In genomic region chr10:122181055-122181732, GRCh38 we compare ENCODE assay signal across 14 cellular contexts.
A peak's percentile ranks its signal among the peaks of the same experiment; 100 is the strongest.
DNase-seq lines count a peak whose midpoint lies in the region; ATAC-seq, FAIRE-seq and TF ChIP-seq lines count a peak whose summit lies in the region.
"Had no signal": no experiment of that assay in that cellular context is flagged by ENCODE, and none has a peak within 500 bp of the region (broad histone marks: within the 10 kb centered on the region; RNA-seq: fewer than 3 reads in every experiment).

No MANE protein-coding gene starts in this region.

- H3K23ac ChIP-seq in H1 (ENCODE audit: insufficient read length) = no peak overlapping the region

- peak overlapping the region; percentile 57; the same call in 1 of the 2 replicates for H2BK5ac ChIP-seq in H1 (ENCODE audit: low read depth, low read length)

- no peak overlapping the region for H4K8ac ChIP-seq in H1 (ENCODE audit: extremely low read depth, insufficient read depth, low read length)

- H3K23me2 ChIP-seq in H1 (ENCODE audit: low read depth, low read length) = no peaks in the 10 kb centered on the region

- no peak for TF ChIP-seq EP300 in H1 (IDR thresholded peaks at IDR 0.05; ENCODE audit: borderline replicate concordance in 1 of 2, low read depth in 2 of 2, low read length in 2 of 2)

- POLR2A ChIA-PET in H1 (lab: Charles Lee; ENCODE audit: partially characterized antibody) = interaction anchor here (21.8 kb wide), 1 partner anchor 14 kb away, joined by 237 read pairs; no protein-coding TSS in a partner anchor

- no peaks in the 10 kb centered on the region for H3K27me3 ChIP-seq in H1 (replicated peaks in 1 of 4; ENCODE audit: control insufficient read depth in 3 of 4, extremely low read depth in 1 of 4, insufficient read depth in 3 of 4, low read length in 3 of 4)
- H3K27me3 ChIP-seq in esophagus squamous epithelium = no peaks in the 10 kb centered on the region

- TF ChIP-seq POLR2A in H1 (IDR thresholded peaks at IDR 0.05; ENCODE audit: control extremely low read depth in 1 of 2, low read depth in 2 of 2, low read length in 2 of 2) (no peak), esophagus squamous epithelium (IDR thresholded peaks at IDR 0.05) (no peak)

- H3K9me3 ChIP-seq in H1 (ENCODE audit: insufficient read depth in 2 of 2, low read depth in 1 of 2, low read length in 1 of 2) (no peaks in the 10 kb centered on the region), esophagus squamous epithelium (no peaks in the 10 kb centered on the region)
- H3K9me3 ChIP-seq: neutrophil had no signal

- H3K4ac ChIP-seq in H1 (replicated peaks; ENCODE audit: insufficient read length, low read depth, low read length) = no peak overlapping the region

- H3K79me2 ChIP-seq in H1 (ENCODE audit: control insufficient read depth in 1 of 2, insufficient read depth in 2 of 2, low read length in 2 of 2) = peaks cover 3 to 93% of the 10 kb centered on the region in 2 experiments; a peak in 3 of 4 replicates

- H3K27ac Mint-ChIP-seq in nephron progenitor cell = peak overlapping the region; percentile 72

- H3K27ac ChIP-seq in H1 (ENCODE audit: low read depth, low read length) (0 out of 2 replicates have a peak overlapping the region, but pooled peaks have one; percentile 32), esophagus squamous epithelium (no peak overlapping the region)
- H3K27ac ChIP-seq: neutrophil had no signal

- FAIRE-seq in H1 (lab: Jason Lieb, UNC) = no peak
- FAIRE-seq: D721Med, endometrium, GM12892 had no signal

- DNase-seq in GM03348 (ENCODE audit: low spot score) (peak; percentile 64), NCI-H69 (lab: John Stamatoyannopoulos, UW) (peak; percentile 29), H1 (ENCODE audit: low read depth in 1 of 2, low spot score in 2 of 2) (no peak), nephron progenitor cell (no peak), esophagus squamous epithelium (lab: John Stamatoyannopoulos, UW) (no peak), germinal center (ENCODE audit: low spot score) (no peak)
- DNase-seq in stimulated activated naive CD8-positive, alpha-beta T cell treated with anti-CD3 and anti-CD28 coated beads, Interleukin-15, Interleukin-2, amounts not matched to agents 100 U/mL and 50 U/mL, for 24 hours = no peak
- DNase-seq: NCI-H1105, T-helper 9 cell had no signal

- H4K20me1 ChIP-seq in H1 (replicated peaks in 1 of 2; ENCODE audit: control insufficient read depth in 1 of 2, insufficient read depth in 2 of 2, low read length in 2 of 2) = peaks cover 5 to 11% of the 10 kb centered on the region in 2 experiments

- H2AFZ ChIP-seq in H1 (ENCODE audit: low read length) = no peak overlapping the region

- 0 out of 2 replicates have a peak overlapping the region, but pooled peaks have one; percentile 7 for H2BK15ac ChIP-seq in H1 (ENCODE audit: low read length)

- H2BK120ac ChIP-seq in H1 (replicated peaks; ENCODE audit: low read depth, low read length) = peak overlapping the region; percentile 58

- H3K36me3 ChIP-seq in H1 (ENCODE audit: control insufficient read depth in 2 of 4, insufficient read depth in 4 of 4, low read length in 3 of 4) (no peaks in the 10 kb centered on the region), esophagus squamous epithelium (peaks cover 0 to 23% (median 0%) of the 10 kb centered on the region in 3 donors)
- H3K36me3 ChIP-seq: neutrophil had no signal

- H3K14ac ChIP-seq in H1 (ENCODE audit: insufficient read length) = no peak overlapping the region

- CTCF ChIA-PET in H1 (lab: Charles Lee; ENCODE audit: partially characterized antibody) = interaction anchor here (1.1 to 1.6 kb wide), 5 partner anchors 10 to 31 kb away, joined by 3 to 7 read pairs (median 4); no protein-coding TSS in a partner anchor

- peaks cover 4% of the 10 kb centered on the region for H3K36me3 Mint-ChIP-seq in nephron progenitor cell (ENCODE audit: low read depth)

- H3K4me3 Mint-ChIP-seq in nephron progenitor cell = no peak overlapping the region

- peak overlapping the region; percentile 64; the same call in 1 of the 2 replicates for H2BK12ac ChIP-seq in H1 (ENCODE audit: low read depth, low read length)

- 80 to 100% methylated on average over 1 to 5 of the region's 5 CpGs for WGBS in H1 (ENCODE audit: extremely low coverage in 1 of 2, insufficient coverage in 1 of 2, insufficient read length in 1 of 2, insufficient replicate concordance in 2 of 2, low coverage in 1 of 2, low lambda C conversion rate in 2 of 2, missing lambda C conversion rate in 1 of 2), 2 experiments
- 51 to 52% methylated on average over 5 of the region's 5 CpGs for WGBS in esophagus squamous epithelium, 2 donors

- peaks cover 6% of the 10 kb centered on the region for H3K27me3 Mint-ChIP-seq in nephron progenitor cell (ENCODE audit: low read depth, poor library complexity)

- no peak overlapping the region for H3K56ac ChIP-seq in H1 (replicated peaks; ENCODE audit: insufficient read length, low read depth, low read length)

- H3K4me1 ChIP-seq in H1 (replicated peaks in 1 of 4; ENCODE audit: control insufficient read depth in 3 of 4, insufficient read depth in 4 of 4, low read length in 3 of 4) (peaks cover 20 to 53% (median 37%) of the 10 kb centered on the region in 4 experiments), esophagus squamous epithelium (peaks cover 0 to 36% (median 20%) of the 10 kb centered on the region in 3 donors)

- no peak overlapping the region for H4K5ac ChIP-seq in H1 (ENCODE audit: insufficient read length, low read depth, low read length)

- no peak overlapping the region for H3K18ac ChIP-seq in H1 (ENCODE audit: extremely low read depth, low read length)

- no peak overlapping the region for H4K91ac ChIP-seq in H1 (replicated peaks; ENCODE audit: insufficient read length, low read length)

- peak overlapping the region in 1 of 4 experiments; percentile 17; a peak in 2 of 8 replicates for H3K4me3 ChIP-seq in H1 (ENCODE audit: extremely low read depth in 1 of 4, insufficient read depth in 2 of 4, low read depth in 3 of 4, low read length in 4 of 4)
- H3K4me3 ChIP-seq in esophagus squamous epithelium = no peak overlapping the region

- H2AK5ac ChIP-seq in H1 (ENCODE audit: low read depth, low read length) = 0 out of 2 replicates have a peak overlapping the region, but pooled peaks have one; percentile 3

- no peak for TF ChIP-seq RAD21 in H1 (IDR thresholded peaks at IDR 0.05 in 1 of 2, conservative IDR thresholded peaks at IDR 0.05 in 1 of 2; ENCODE audit: low read depth in 2 of 2, low read length in 2 of 2)

- H3K79me1 ChIP-seq in H1 (ENCODE audit: low read depth, low read length) = peaks cover 16% of the 10 kb centered on the region

- no peak overlapping the region for H3K9ac ChIP-seq in H1 (replicated peaks in 1 of 4; ENCODE audit: extremely low read depth in 1 of 4, low read depth in 3 of 4, low read length in 3 of 4)

- H2BK20ac ChIP-seq in H1 (ENCODE audit: low read length) = no peak overlapping the region

- ATAC-seq in stimulated activated naive CD8-positive, alpha-beta T cell treated with anti-CD3 and anti-CD28 coated beads, Interleukin-15, Interleukin-2, amounts not matched to agents 100 U/mL and 50 U/mL, for 24 hours = no peak
- ATAC-seq: left lobe of liver had no signal

- no peaks in the 10 kb centered on the region for H3K9me3 Mint-ChIP-seq in nephron progenitor cell

- intact Hi-C loops in esophagus squamous epithelium (cut with DNase I) = no loop called here

- H3K4me2 ChIP-seq in H1 (ENCODE audit: insufficient read depth in 1 of 2, low read depth in 2 of 2, low read length in 2 of 2) = peak overlapping the region; percentile 35 to 48; a peak in 3 of 4 replicates

- peaks cover 50% of the 10 kb centered on the region for H3K4me1 Mint-ChIP-seq in nephron progenitor cell

- TF ChIP-seq CTCF in H1 (IDR thresholded peaks at IDR 0.05; ENCODE audit: control extremely low read depth in 1 of 3, insufficient read depth in 1 of 3, low read depth in 1 of 3, low read length in 3 of 3) (no peak), nephron progenitor cell (IDR thresholded peaks at IDR 0.05) (no peak), esophagus squamous epithelium (IDR thresholded peaks at IDR 0.05) (no peak)

TF ChIP-seq in H1, 55 proteins besides CTCF, POLR2A, EP300 and RAD21:
- TF ChIP-seq CHD2 (IDR thresholded peaks at IDR 0.05; ENCODE audit: low read length) (no peak), KDM1A (IDR thresholded peaks at IDR 0.05; ENCODE audit: borderline replicate concordance, low read length) (peak; percentile 59; the same call in 1 of the 2 replicates)

Comparison
In these comparisons a context has a peak if more than half of its experiments do, and no peak if none do; other contexts are left out.
1. DNase-seq: peak in GM03348 (single experiment) and NCI-H69 (single experiment); none in H1 (0 of 2), nephron progenitor cell (single experiment), stimulated activated naive CD8-positive, alpha-beta T cell treated with anti-CD3 and anti-CD28 coated beads, Interleukin-15, Interleukin-2, amounts not matched to agents 100 U/mL and 50 U/mL, for 24 hours (single experiment), esophagus squamous epithelium (single experiment) and germinal center (single experiment).